ENCODE assay signal across 14 cellular contexts in the genomic region with DNA sequence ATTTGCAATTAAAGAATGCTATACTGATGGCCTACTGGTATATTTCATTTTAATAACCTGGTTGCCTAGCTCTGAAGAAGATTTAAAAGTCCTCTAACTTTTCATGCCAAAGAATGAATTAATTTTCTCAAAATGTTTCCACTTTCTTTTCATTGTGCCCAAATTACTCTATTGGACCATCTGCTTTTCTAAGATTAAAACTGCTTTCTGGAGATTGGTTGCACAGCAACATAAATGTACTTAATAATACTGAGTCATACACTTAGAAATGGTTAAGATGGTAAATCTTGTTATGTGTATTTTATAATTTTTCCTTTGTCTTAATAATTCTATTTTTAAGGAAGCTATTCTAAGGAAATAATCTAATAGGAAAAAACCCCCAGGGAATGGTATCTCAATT.
A peak's percentile ranks its signal among the peaks of the same experiment; 100 is the strongest.
DNase-seq lines count a peak whose midpoint lies in the region; ATAC-seq, FAIRE-seq and TF ChIP-seq lines count a peak whose summit lies in the region.
"Had no signal": no experiment of that assay in that cellular context is flagged by ENCODE, and none has a peak within 500 bp of the region (broad histone marks: within the 10 kb centered on the region; RNA-seq: fewer than 3 reads in every experiment).

No MANE protein-coding gene starts in this region.

- no peaks in the 10 kb centered on the region for H3K27me3 ChIP-seq in Panc1 (ENCODE audit: control insufficient read depth, insufficient read depth, low read length)

- no peak for ATAC-seq in Panc1
- ATAC-seq: A549; CD8-positive, alpha-beta T cell had no signal

- BruUV-seq in Panc1 (replicated peaks; lab: Mats Ljungman, UMichigan) = no TSS peak

- no peak for DNase-seq in Panc1 (ENCODE audit: low read depth, low spot score)
- DNase-seq in fibroblast of mammary gland (ENCODE audit: low read depth) = peak; percentile 11
- no peak for DNase-seq in NCI-H146 (lab: John Stamatoyannopoulos, UW)
- DNase-seq in activated CD4-positive, alpha-beta T cell treated with anti-CD3 and anti-CD28 coated beads for 48 hours = no peak
- DNase-seq in COR-L47 (lab: John Stamatoyannopoulos, UW) = no peak
- no peak for DNase-seq in KBM-7
- DNase-seq: Caco-2; CD8-positive, alpha-beta T cell; DND-41; GF-D8; H7; IMR-90 had no signal

- in situ Hi-C loops in Panc1 (cut with HindIII; ENCODE audit: low pct_unique_long_range_greater_than_20kb, low sequenced_read_pairs) (no loop called here), KBM-7 (cut with MboI; ENCODE audit: low pct_unique_long_range_greater_than_20kb, low sequenced_read_pairs) (no loop called here)

- FAIRE-seq in G401.6 (lab: Jason Lieb, UNC) = peak; percentile 85

- H3K9me3 ChIP-seq in Panc1 (ENCODE audit: control insufficient read depth, insufficient read depth, low read depth, low read length) = no peaks in the 10 kb centered on the region
- H3K9me3 ChIP-seq: A549, Caco-2 had no signal

- CTCF ChIA-PET in Panc1 (lab: Charles Lee) = no interaction called here

- peaks cover 11% of the 10 kb centered on the region for H3K4me1 ChIP-seq in Panc1 (ENCODE audit: control insufficient read depth, insufficient read depth, low read length)
- H3K4me1 ChIP-seq: Caco-2 had no signal

- intact Hi-C loops in Panc1 (cut with micrococcal nuclease; ENCODE audit: unreplicated experiment) = no loop called here

- H3K4me3 ChIP-seq in Panc1 (ENCODE audit: low read depth in 2 of 2, low read length in 2 of 2) (no peak overlapping the region), fibroblast of mammary gland (ENCODE audit: control insufficient read depth, low read depth, low read length) (no peak overlapping the region)
- H3K4me3 ChIP-seq: A549 had no signal

- TF ChIP-seq CTCF in Panc1 (IDR thresholded peaks at IDR 0.05) (no peak), fibroblast of mammary gland (conservative IDR thresholded peaks at IDR 0.05; ENCODE audit: control insufficient read depth, insufficient read depth, low read depth, low read length) (no peak)

- H3K36me3 ChIP-seq in Panc1 (ENCODE audit: control insufficient read depth, insufficient read depth, low read length) = no peaks in the 10 kb centered on the region

- H3K27ac ChIP-seq in Panc1 (ENCODE audit: low read length) = peak overlapping the region; percentile 52; the same call in 1 of the 2 replicates

- POLR2A ChIA-PET in Panc1 (lab: Charles Lee) = no interaction called here
